15 cellular contexts compared by ENCODE assay signal in the genomic region with DNA sequence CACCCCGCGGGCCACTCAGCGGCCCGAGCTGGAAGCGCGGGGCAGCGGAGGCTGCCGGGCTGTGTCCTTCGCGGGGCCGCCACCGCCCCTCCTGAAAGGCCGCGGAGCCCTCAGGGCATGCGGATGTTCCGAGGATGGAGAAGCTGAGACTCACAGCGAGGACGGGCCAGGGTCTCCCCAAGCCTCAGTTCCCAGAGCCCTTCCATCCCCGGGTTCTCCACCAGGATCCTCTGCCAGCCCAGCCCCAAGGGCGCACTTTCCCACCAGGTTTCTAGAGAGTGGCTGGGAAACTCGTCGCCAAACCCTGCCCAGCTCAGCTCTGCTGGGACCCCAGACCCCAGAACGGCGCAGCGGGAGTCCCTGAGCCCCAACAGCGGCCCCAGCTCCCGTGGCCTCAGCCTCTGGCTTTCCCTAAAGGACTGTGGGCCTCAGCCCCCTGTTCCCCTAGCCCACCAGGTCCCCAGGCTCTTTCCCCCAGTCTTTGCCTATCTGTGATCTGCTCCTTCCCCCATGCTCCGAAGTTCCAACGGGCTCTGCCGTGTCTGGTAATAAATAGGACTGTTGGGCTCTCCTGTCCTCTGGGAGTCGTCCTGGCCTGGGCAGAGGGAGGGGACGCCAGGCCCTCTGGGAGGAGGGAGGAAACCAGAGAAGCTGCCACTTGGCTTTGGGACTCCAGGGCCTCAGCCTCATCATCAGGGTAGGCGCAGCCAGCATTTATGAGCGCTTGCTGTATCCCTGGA. TPM values are rescaled to one million over a fixed set of nuclear protein-coding genes. Genes with fewer than 3 reads are reported as not detected.
A peak's percentile ranks its signal among the peaks of the same experiment; 100 is the strongest.
DNase-seq lines count a peak whose midpoint lies in the region; TF ChIP-seq lines count a peak whose summit lies in the region.
"Had no signal": no experiment of that assay in that cellular context is flagged by ENCODE, and none has a peak within 500 bp of the region (broad histone marks: within the 10 kb centered on the region; RNA-seq: fewer than 3 reads in every experiment).

No MANE protein-coding gene starts in this region.

- H3K27me3 Mint-ChIP-seq in endodermal cell (ENCODE audit: insufficient read depth) (peaks cover 61% of the 10 kb centered on the region), neural progenitor cell (ENCODE audit: insufficient read depth, low read depth) (peaks cover 13% of the 10 kb centered on the region)

- peak overlapping the region; percentile 78 for H3K4me2 ChIP-seq in neural progenitor cell

- H3K9me3 Mint-ChIP-seq in endodermal cell (no peaks in the 10 kb centered on the region), neural progenitor cell (no peaks in the 10 kb centered on the region)

- H3K9ac ChIP-seq in ES-I3 (ENCODE audit: low read depth, low read length) (peak overlapping the region; percentile 34; the same call in 1 of the 2 replicates), endodermal cell (ENCODE audit: extremely low read depth, low read length, poor library complexity, severe bottlenecking) (no peak overlapping the region), neural progenitor cell (no peak overlapping the region)

- WGBS in endodermal cell (ENCODE audit: insufficient coverage in 1 of 2, insufficient read length in 1 of 2), 2 experiments = 27 to 62% methylated on average over 5 to 34 of the region's 34 CpGs

- no peak for TF ChIP-seq CTCF in endodermal cell (conservative IDR thresholded peaks at IDR 0.05)
- no peak for TF ChIP-seq CTCF in neural progenitor cell (IDR thresholded peaks at IDR 0.05)

- H3K27me3 ChIP-seq in endodermal cell (ENCODE audit: control insufficient read depth, insufficient read depth, low read length, poor library complexity, severe bottlenecking) = peaks cover 43% of the 10 kb centered on the region
- peaks cover 22% of the 10 kb centered on the region for H3K27me3 ChIP-seq in neural progenitor cell

- H3K4me3 Mint-ChIP-seq in endodermal cell (peak overlapping the region; percentile 43), neural progenitor cell (peak overlapping the region; percentile 75)

- H3F3A ChIP-seq in neural progenitor cell (ENCODE audit: low read depth) = peaks cover 31% of the 10 kb centered on the region

- no peaks in the 10 kb centered on the region for H4K20me1 ChIP-seq in neural progenitor cell (ENCODE audit: low read depth)

- H3K4me1 Mint-ChIP-seq in endodermal cell (peaks cover 2% of the 10 kb centered on the region), neural progenitor cell (peaks cover 25% of the 10 kb centered on the region)

- H3K27ac ChIP-seq in endodermal cell (ENCODE audit: low read depth, low read length) (peak overlapping the region; percentile 38), neural progenitor cell (no peak overlapping the region)
- H3K27ac ChIP-seq: gastroesophageal sphincter, WERI-Rb-1 had no signal

- H3K9me3 ChIP-seq in ES-I3 (ENCODE audit: control insufficient read depth, insufficient read depth, low read length) (no peaks in the 10 kb centered on the region), endodermal cell (ENCODE audit: control insufficient read depth, low read length) (no peaks in the 10 kb centered on the region), neural progenitor cell (ENCODE audit: low read depth) (no peaks in the 10 kb centered on the region)
- H3K9me3 ChIP-seq: gastroesophageal sphincter had no signal

- H3K79me2 ChIP-seq in neural progenitor cell (ENCODE audit: low read depth) = no peaks in the 10 kb centered on the region

- DNase-seq in NCI-H1092 treated with DMSO at 0.1 percent for 48 hours (lab: John Stamatoyannopoulos, UW) (peak; percentile 60), endodermal cell (peak; percentile 73), neural progenitor cell (ENCODE audit: low spot score) (peak; percentile 46), NCI-H2171 (lab: John Stamatoyannopoulos, UW) (no peak), hypothalamus (lab: John Stamatoyannopoulos, UW) (no peak), amniotic stem cell (lab: John Stamatoyannopoulos, UW) (no peak)
- DNase-seq: activated CD8-positive, alpha-beta memory T cell treated with anti-CD3 and anti-CD28 coated beads, Interleukin-2, amount 50 U/mL, for 48 hours; effector CD4-positive, alpha-beta T cell; HCEC 1CT; WERI-Rb-1 had no signal

- peaks cover 18% of the 10 kb centered on the region for H3K4me1 ChIP-seq in ES-I3 (ENCODE audit: insufficient read depth, low read length)
- H3K4me1 ChIP-seq in endodermal cell (ENCODE audit: control insufficient read depth, insufficient read depth, low read length) = no peaks in the 10 kb centered on the region
- H3K4me1 ChIP-seq in neural progenitor cell = peaks cover 50% of the 10 kb centered on the region

- no peak overlapping the region for H3K4me3 ChIP-seq in endodermal cell (ENCODE audit: low read length)
- peak overlapping the region; percentile 42 for H3K4me3 ChIP-seq in neural progenitor cell
- H3K4me3 ChIP-seq: GM12878 had no signal

- peak overlapping the region; percentile 74 for H2AFZ ChIP-seq in neural progenitor cell (replicated peaks)

- H3K27ac Mint-ChIP-seq in endodermal cell (no peak overlapping the region), neural progenitor cell (peak overlapping the region; percentile 95)

- H3K36me3 ChIP-seq in ES-I3 (ENCODE audit: insufficient read depth, low read length) (no peaks in the 10 kb centered on the region), endodermal cell (ENCODE audit: control insufficient read depth, insufficient read depth, low read length) (no peaks in the 10 kb centered on the region), neural progenitor cell (no peaks in the 10 kb centered on the region)
- H3K36me3 ChIP-seq: gastroesophageal sphincter, WERI-Rb-1 had no signal

- no peaks in the 10 kb centered on the region for H3K36me3 Mint-ChIP-seq in endodermal cell (ENCODE audit: low read depth)
- H3K36me3 Mint-ChIP-seq in neural progenitor cell = no peaks in the 10 kb centered on the region

RNA-seq across cellular contexts. Expression of gene ADGRD2, which starts 27.9 kb away (rescaled TPM):
- under 1 TPM; 0.33 to 0.40 TPM for total RNA-seq in endodermal cell
- polyA plus RNA-seq in endodermal cell (2013, experiment 1 of 2) = 0.36 TPM
- 0.54 TPM for polyA plus RNA-seq in endodermal cell (2013, experiment 2 of 2)
- 0.13 and 0.43 TPM in 2 replicates for total RNA-seq in neural progenitor cell (ENCODE audit: low replicate concordance)
- total RNA-seq: gastroesophageal sphincter, GM12878, NCI-H460, subcutaneous adipose tissue had no signal
- polyA plus RNA-seq: GM12878 had no signal

RNA-seq across cellular contexts. Expression of gene NR5A1, which starts 29.0 kb away (rescaled TPM):
- total RNA-seq in endodermal cell (under 1 TPM in 1 of 2 donors, not detected in 1; 0.37 TPM), neural progenitor cell (ENCODE audit: low replicate concordance) (1.0 and 3.3 TPM in 2 replicates)
- 0.25 TPM for polyA plus RNA-seq in endodermal cell (2013, experiment 1 of 2)
- not detected for polyA plus RNA-seq in endodermal cell (2013, experiment 2 of 2)
- total RNA-seq: gastroesophageal sphincter, NCI-H460, subcutaneous adipose tissue had no signal

Comparison
In these comparisons a context has a peak if more than half of its experiments do, and no peak if none do; other contexts are left out.
1. DNase-seq: peak in NCI-H1092 treated with DMSO at 0.1 percent for 48 hours (single experiment), endodermal cell (single experiment) and neural progenitor cell (single experiment); none in NCI-H2171 (single experiment), hypothalamus (0 of 51) and amniotic stem cell (single experiment).